ENCODE assay signal across 8 cellular contexts in genomic region chr5:111254613-111255012, GRCh38. TPM values are rescaled to one million over a fixed set of nuclear protein-coding genes. Genes with fewer than 3 reads are reported as not detected.
DNase-seq lines count a peak whose midpoint lies in the region; ATAC-seq and TF ChIP-seq lines count a peak whose summit lies in the region.

No MANE protein-coding gene starts in this region.

- H3K27ac Mint-ChIP-seq in activated naive CD4-positive, alpha-beta T cell treated with anti-CD3 and anti-CD28 coated beads for 36 hours = peak overlapping the region; percentile 90

- intact Hi-C loops in activated naive CD4-positive, alpha-beta T cell treated with anti-CD3 and anti-CD28 coated beads for 36 hours (cut with micrococcal nuclease) = loop anchor here (1.0 to 10.0 kb wide), 11 partner anchors 8 to 1610 kb away; partner anchors contain the start of gene SRP19

- peaks cover 13% of the 10 kb centered on the region for H3K9me3 Mint-ChIP-seq in activated naive CD4-positive, alpha-beta T cell treated with anti-CD3 and anti-CD28 coated beads for 36 hours

- DNase-seq in NCI-H2171 (lab: John Stamatoyannopoulos, UW) = peak; percentile 28
- DNase-seq in activated naive CD4-positive, alpha-beta T cell treated with anti-CD3 and anti-CD28 coated beads for 36 hours = peak; percentile 95
- peak; percentile 49 to 55 for DNase-seq in stimulated activated CD8-positive, alpha-beta memory T cell treated with anti-CD3 and anti-CD28 coated beads, Interleukin-2, amount 100 ng/mL, for 48 hours (ENCODE audit: low read depth in 2 of 2)
- no peak for DNase-seq in NCI-H2227 treated with DMSO at 0.1 percent for 48 hours (lab: John Stamatoyannopoulos, UW)
- no peak for DNase-seq in NCI-H524 treated with DMSO at 0.1 percent for 48 hours (lab: John Stamatoyannopoulos, UW)
- no peak for DNase-seq in AG08396 (ENCODE audit: low spot score)

- peaks cover 78% of the 10 kb centered on the region for H3K4me1 Mint-ChIP-seq in activated naive CD4-positive, alpha-beta T cell treated with anti-CD3 and anti-CD28 coated beads for 36 hours (ENCODE audit: low read depth)

- no peaks in the 10 kb centered on the region for H3K27me3 Mint-ChIP-seq in activated naive CD4-positive, alpha-beta T cell treated with anti-CD3 and anti-CD28 coated beads for 36 hours (ENCODE audit: low read depth)

- peak; percentile 53 for TF ChIP-seq POLR2A in GM18505 (IDR thresholded peaks at IDR 0.05; ENCODE audit: borderline replicate concordance, extremely low read depth, insufficient read depth, insufficient read length)

- peak; percentile 81 for ATAC-seq in GM18505 (IDR thresholded peaks at IDR 0.05; ENCODE audit: unreplicated experiment)
- ATAC-seq in HG02678 (IDR thresholded peaks at IDR 0.05; ENCODE audit: unreplicated experiment) = peak; percentile 81

- CTCF ChIA-PET in activated naive CD4-positive, alpha-beta T cell treated with anti-CD3 and anti-CD28 coated beads for 36 hours (lab: Charles Lee) = interaction anchor here (0.7 to 4.8 kb wide), 10 partner anchors 9 to 277 kb away, joined by 3 to 55 read pairs (median 8); no protein-coding TSS in a partner anchor

- peaks cover 13% of the 10 kb centered on the region for H3K36me3 Mint-ChIP-seq in activated naive CD4-positive, alpha-beta T cell treated with anti-CD3 and anti-CD28 coated beads for 36 hours (ENCODE audit: low read depth)

- peak overlapping the region; percentile 46 for H3K4me3 Mint-ChIP-seq in activated naive CD4-positive, alpha-beta T cell treated with anti-CD3 and anti-CD28 coated beads for 36 hours

RNA-seq across cellular contexts. Expression of gene CAMK4, which starts 30.4 kb away (rescaled TPM):
- 10 to 100 TPM; 40.6 to 44.4 TPM for total RNA-seq in activated naive CD4-positive, alpha-beta T cell treated with anti-CD3 and anti-CD28 coated beads for 36 hours

Comparison
In these comparisons a context has a peak if more than half of its experiments do, and no peak if none do; other contexts are left out.
1. DNase-seq: peak in NCI-H2171 (single experiment), activated naive CD4-positive, alpha-beta T cell treated with anti-CD3 and anti-CD28 coated beads for 36 hours (single experiment) and stimulated activated CD8-positive, alpha-beta memory T cell treated with anti-CD3 and anti-CD28 coated beads, Interleukin-2, amount 100 ng/mL, for 48 hours (2 of 2); none in NCI-H2227 treated with DMSO at 0.1 percent for 48 hours (single experiment), NCI-H524 treated with DMSO at 0.1 percent for 48 hours (single experiment) and AG08396 (single experiment).